In the genomic region with DNA sequence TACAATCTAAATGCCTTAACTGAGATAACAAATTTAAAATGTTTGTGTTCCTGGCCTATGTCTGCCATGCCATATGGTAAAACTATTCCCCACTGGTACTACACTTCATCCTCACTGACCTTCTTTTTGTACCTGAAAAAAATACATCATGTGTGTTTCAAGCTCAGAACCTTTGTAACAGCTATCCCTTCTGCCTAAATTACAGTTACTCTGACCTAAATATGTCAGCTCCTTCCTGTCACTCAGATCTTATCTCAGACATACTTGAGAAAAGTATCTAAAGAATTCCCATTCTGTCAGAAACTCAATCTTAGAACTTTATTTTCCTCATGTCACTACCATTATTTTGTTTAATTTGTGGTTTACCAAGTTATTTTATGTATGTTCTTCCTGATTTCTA, we compare ENCODE assay signal across 18 cellular contexts.
DNase-seq lines count a peak whose midpoint lies in the region; FAIRE-seq and TF ChIP-seq lines count a peak whose summit lies in the region.
"Had no signal": no experiment of that assay in that cellular context is flagged by ENCODE, and none has a peak within 500 bp of the region (broad histone marks: within the 10 kb centered on the region; RNA-seq: fewer than 3 reads in every experiment).

No MANE protein-coding gene starts in this region.

- no peaks in the 10 kb centered on the region for H3K9me3 ChIP-seq in adipocyte (ENCODE audit: control insufficient read depth, low read length)
- H3K9me3 ChIP-seq: BE2C had no signal

- no peaks in the 10 kb centered on the region for H3K4me1 ChIP-seq in adipocyte (ENCODE audit: control insufficient read depth, insufficient read depth, low read length)
- H3K4me1 ChIP-seq: BE2C had no signal

- H3K4me3 ChIP-seq in adipocyte (ENCODE audit: low read length), result no peak overlapping the region

- H3K27me3 Mint-ChIP-seq in glutamatergic neuron (ENCODE audit: unreplicated experiment), result no peaks in the 10 kb centered on the region
- H3K27me3 Mint-ChIP-seq in endothelial cell (ENCODE audit: unreplicated experiment), result no peaks in the 10 kb centered on the region
- H3K27me3 Mint-ChIP-seq: CD4-positive, alpha-beta T cell had no signal

- H3K27ac Mint-ChIP-seq in glutamatergic neuron (ENCODE audit: unreplicated experiment) (peak overlapping the region; percentile 52), endothelial cell (ENCODE audit: unreplicated experiment) (no peak overlapping the region)
- H3K27ac Mint-ChIP-seq: CD4-positive, alpha-beta T cell had no signal

- no peaks in the 10 kb centered on the region for H3K36me3 ChIP-seq in adipocyte (ENCODE audit: control insufficient read depth, insufficient read depth, low read length, severe bottlenecking)
- H3K36me3 ChIP-seq: BE2C had no signal

- H3K9ac ChIP-seq in adipocyte (ENCODE audit: low read length), result no peak overlapping the region

- H3K4me1 Mint-ChIP-seq in glutamatergic neuron (ENCODE audit: low read depth, unreplicated experiment) (peaks cover 4% of the 10 kb centered on the region), endothelial cell (ENCODE audit: unreplicated experiment) (no peaks in the 10 kb centered on the region)

- no peak for FAIRE-seq in HTR-8/SVneo (lab: Jason Lieb, UNC)

- peaks cover 3% of the 10 kb centered on the region for H3K36me3 Mint-ChIP-seq in glutamatergic neuron (ENCODE audit: unreplicated experiment)
- H3K36me3 Mint-ChIP-seq in endothelial cell (ENCODE audit: low read depth, unreplicated experiment), result no peaks in the 10 kb centered on the region

- H3K9me3 Mint-ChIP-seq in glutamatergic neuron (ENCODE audit: unreplicated experiment) (no peaks in the 10 kb centered on the region), endothelial cell (ENCODE audit: unreplicated experiment) (no peaks in the 10 kb centered on the region)
- H3K9me3 Mint-ChIP-seq: CD4-positive, alpha-beta T cell had no signal

- no peak overlapping the region for H3K4me3 Mint-ChIP-seq in glutamatergic neuron (ENCODE audit: unreplicated experiment)
- no peak overlapping the region for H3K4me3 Mint-ChIP-seq in endothelial cell (ENCODE audit: unreplicated experiment)
- H3K4me3 Mint-ChIP-seq: CD4-positive, alpha-beta T cell had no signal

- H3K27me3 ChIP-seq in adipocyte (replicated peaks; ENCODE audit: control insufficient read depth, insufficient read depth, low read length), result no peaks in the 10 kb centered on the region
- H3K27me3 ChIP-seq: BE2C had no signal

- TF ChIP-seq CTCF in glutamatergic neuron (IDR thresholded peaks at IDR 0.05; ENCODE audit: partially characterized antibody, unreplicated experiment) (no peak), endothelial cell (IDR thresholded peaks at IDR 0.05; ENCODE audit: unreplicated experiment) (no peak)

- DNase-seq in HTR-8/SVneo (ENCODE audit: insufficient read length, low spot score) (peak; percentile 2), adipocyte (ENCODE audit: low read depth) (peak; percentile 6), glutamatergic neuron (no peak), renal cortical epithelial cell (ENCODE audit: low read depth) (peak; percentile 26), NCI-H226 (no peak), NCI-H82 treated with DMSO at 0.1 percent for 48 hours (lab: John Stamatoyannopoulos, UW; ENCODE audit: unreplicated experiment) (no peak), endothelial cell (ENCODE audit: low spot score) (no peak), NCI-H1930 (lab: John Stamatoyannopoulos, UW) (no peak)
- DNase-seq: BE2C; CD4-positive, alpha-beta T cell; GOT3; KG1; NCI-H1436 treated with DMSO at 0.1 percent for 48 hours; NCI-H2227 treated with DMSO at 0.1 percent for 48 hours; NCI-H526; NK-92 treated with Interleukin-12 subunit alpha and Interleukin-12 subunit beta, amount 100 ng/mL, for 24 hours; OCI-M1; SW 1271 had no signal

Comparison
In these comparisons a context has a peak if more than half of its experiments do, and no peak if none do; other contexts are left out.
1. DNase-seq: peak in HTR-8/SVneo (single experiment), adipocyte (single experiment) and renal cortical epithelial cell (single experiment); none in glutamatergic neuron (single experiment), NCI-H226 (single experiment), NCI-H82 treated with DMSO at 0.1 percent for 48 hours (single experiment), endothelial cell (single experiment) and NCI-H1930 (0 of 2).